In the genomic region with DNA sequence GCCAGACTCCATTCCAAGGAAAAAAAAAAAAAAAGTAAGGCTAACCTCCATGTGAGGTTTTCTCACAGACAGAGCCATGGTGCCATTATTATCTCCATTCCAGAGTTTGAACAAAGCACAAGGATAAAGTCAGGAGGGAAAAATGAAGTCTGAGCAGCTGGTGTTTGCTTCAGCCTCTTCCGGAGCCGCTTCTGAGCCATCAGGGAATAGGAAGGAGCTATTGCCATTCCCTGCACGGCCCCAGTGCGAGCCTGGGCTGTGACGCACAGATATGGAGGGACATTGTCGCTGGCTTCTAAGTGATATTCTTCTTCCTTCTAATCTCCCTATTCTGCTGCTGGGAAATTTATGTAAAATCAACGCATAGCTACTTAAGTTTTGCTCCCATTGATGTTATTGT, we compare ENCODE assay signal across 26 cellular contexts.
"Had no signal": no experiment of that assay in that cellular context is flagged by ENCODE, and none has a peak within 500 bp of the region (broad histone marks: within the 10 kb centered on the region; RNA-seq: fewer than 3 reads in every experiment).

No MANE protein-coding gene starts in this region.

- H3K27ac ChIP-seq: brain microvascular endothelial cell, epithelial cell of prostate, esophagus squamous epithelium, VCaP had no signal

- DNase-seq: activated CD4-positive, alpha-beta memory T cell treated with anti-CD3 and anti-CD28 coated beads, Interleukin-2, amount 10 ng/mL, durations not matched to agents 7 days and 5 days; activated CD4-positive, alpha-beta T cell treated with anti-CD3 and anti-CD28 coated beads for 1 hour; activated CD4-positive, alpha-beta T cell treated with anti-CD3 and anti-CD28 coated beads for 4 hours; activated CD4-positive, alpha-beta T cell treated with anti-CD3 and anti-CD28 coated beads, Interleukin-2, amount 10 ng/mL, durations not matched to agents 7 days and 5 days; activated CD4-positive, alpha-beta T cell treated with anti-CD3 and anti-CD28 coated beads, Interleukin-2, amount 50 U/mL, for 4 hours; activated CD8-positive, alpha-beta memory T cell treated with anti-CD3 and anti-CD28 coated beads, Interleukin-2, amount 50 U/mL, for 48 hours; activated gamma-delta T cell; activated naive CD4-positive, alpha-beta T cell; activated naive CD4-positive, alpha-beta T cell treated with anti-CD3 and anti-CD28 coated beads, Interleukin-2, amount 10 ng/mL, durations not matched to agents 7 days and 5 days; activated naive CD8-positive, alpha-beta T cell treated with anti-CD3 and anti-CD28 coated beads, Interleukin-2, amount 10 ng/mL, durations not matched to agents 7 days and 5 days; activated T-cell treated with anti-CD3 and anti-CD28 coated beads for 4 hours; activated T-cell treated with anti-CD3 and anti-CD28 coated beads, Interleukin-2, amount 50 U/mL, for 24 hours; activated T-cell treated with anti-CD3 and anti-CD28 coated beads, Interleukin-2, amount 50 U/mL, for 72 hours; brain microvascular endothelial cell; caudate nucleus; cortex of kidney; dermis blood vessel endothelial cell; effector CD4-positive, alpha-beta T cell; effector memory CD8-positive, alpha-beta T cell; esophagus squamous epithelium; foreskin melanocyte; T-helper 2 cell had no signal

- H3K4me1 Mint-ChIP-seq: activated CD4-positive, alpha-beta memory T cell treated with anti-CD3 and anti-CD28 coated beads, Interleukin-2, amount 10 ng/mL, durations not matched to agents 7 days and 5 days; activated CD4-positive, alpha-beta T cell treated with anti-CD3 and anti-CD28 coated beads, Interleukin-2, amount 10 ng/mL, durations not matched to agents 7 days and 5 days; activated naive CD4-positive, alpha-beta T cell treated with anti-CD3 and anti-CD28 coated beads, Interleukin-2, amount 10 ng/mL, durations not matched to agents 7 days and 5 days; activated naive CD8-positive, alpha-beta T cell treated with anti-CD3 and anti-CD28 coated beads, Interleukin-2, amount 10 ng/mL, durations not matched to agents 7 days and 5 days; WTC11 had no signal

- H3K4me1 ChIP-seq: esophagus squamous epithelium had no signal

- H3K27me3 Mint-ChIP-seq: activated CD4-positive, alpha-beta memory T cell treated with anti-CD3 and anti-CD28 coated beads, Interleukin-2, amount 10 ng/mL, durations not matched to agents 7 days and 5 days; activated CD4-positive, alpha-beta T cell treated with anti-CD3 and anti-CD28 coated beads, Interleukin-2, amount 10 ng/mL, durations not matched to agents 7 days and 5 days; activated naive CD4-positive, alpha-beta T cell treated with anti-CD3 and anti-CD28 coated beads, Interleukin-2, amount 10 ng/mL, durations not matched to agents 7 days and 5 days had no signal

- H3K36me3 Mint-ChIP-seq: activated naive CD4-positive, alpha-beta T cell treated with anti-CD3 and anti-CD28 coated beads, Interleukin-2, amount 10 ng/mL, durations not matched to agents 7 days and 5 days; activated naive CD4-positive, alpha-beta T cell treated with anti-CD3 and anti-CD28 coated beads, Interleukin-2, amount 50 U/mL, for 72 hours; activated naive CD8-positive, alpha-beta T cell treated with anti-CD3 and anti-CD28 coated beads, Interleukin-2, amount 10 ng/mL, durations not matched to agents 7 days and 5 days had no signal

- H3K36me3 ChIP-seq: brain microvascular endothelial cell, esophagus squamous epithelium had no signal

- H3K4me3 ChIP-seq: esophagus squamous epithelium had no signal

- H3K27me3 ChIP-seq: brain microvascular endothelial cell, esophagus squamous epithelium had no signal

- ATAC-seq: activated naive CD4-positive, alpha-beta T cell treated with anti-CD3 and anti-CD28 coated beads, Interleukin-2, amount 50 U/mL, for 72 hours; activated T-cell treated with anti-CD3 and anti-CD28 coated beads, Interleukin-2, amount 50 U/mL, for 72 hours; effector memory CD8-positive, alpha-beta T cell; WTC11 had no signal

- H3K9me3 Mint-ChIP-seq: activated CD4-positive, alpha-beta T cell treated with anti-CD3 and anti-CD28 coated beads, Interleukin-2, amount 10 ng/mL, durations not matched to agents 7 days and 5 days; activated naive CD4-positive, alpha-beta T cell treated with anti-CD3 and anti-CD28 coated beads, Interleukin-2, amount 50 U/mL, for 72 hours; activated T-cell treated with anti-CD3 and anti-CD28 coated beads, Interleukin-2, amount 50 U/mL, for 72 hours; effector memory CD8-positive, alpha-beta T cell had no signal

- H3K27ac Mint-ChIP-seq: activated CD4-positive, alpha-beta memory T cell treated with anti-CD3 and anti-CD28 coated beads, Interleukin-2, amount 10 ng/mL, durations not matched to agents 7 days and 5 days; activated CD4-positive, alpha-beta T cell treated with anti-CD3 and anti-CD28 coated beads, Interleukin-2, amount 10 ng/mL, durations not matched to agents 7 days and 5 days; activated naive CD4-positive, alpha-beta T cell treated with anti-CD3 and anti-CD28 coated beads, Interleukin-2, amount 10 ng/mL, durations not matched to agents 7 days and 5 days; activated naive CD4-positive, alpha-beta T cell treated with anti-CD3 and anti-CD28 coated beads, Interleukin-2, amount 50 U/mL, for 72 hours; activated naive CD8-positive, alpha-beta T cell treated with anti-CD3 and anti-CD28 coated beads, Interleukin-2, amount 10 ng/mL, durations not matched to agents 7 days and 5 days; activated T-cell treated with anti-CD3 and anti-CD28 coated beads, Interleukin-2, amount 50 U/mL, for 24 hours; activated T-cell treated with anti-CD3 and anti-CD28 coated beads, Interleukin-2, amount 50 U/mL, for 72 hours; effector memory CD8-positive, alpha-beta T cell; WTC11 had no signal

- H3K4me3 Mint-ChIP-seq: activated CD4-positive, alpha-beta memory T cell treated with anti-CD3 and anti-CD28 coated beads, Interleukin-2, amount 10 ng/mL, durations not matched to agents 7 days and 5 days; activated CD4-positive, alpha-beta T cell treated with anti-CD3 and anti-CD28 coated beads, Interleukin-2, amount 10 ng/mL, durations not matched to agents 7 days and 5 days; activated naive CD4-positive, alpha-beta T cell treated with anti-CD3 and anti-CD28 coated beads, Interleukin-2, amount 10 ng/mL, durations not matched to agents 7 days and 5 days; activated naive CD8-positive, alpha-beta T cell treated with anti-CD3 and anti-CD28 coated beads, Interleukin-2, amount 10 ng/mL, durations not matched to agents 7 days and 5 days; activated T-cell treated with anti-CD3 and anti-CD28 coated beads, Interleukin-2, amount 50 U/mL, for 24 hours; activated T-cell treated with anti-CD3 and anti-CD28 coated beads, Interleukin-2, amount 50 U/mL, for 72 hours; effector memory CD8-positive, alpha-beta T cell; WTC11 had no signal
